ENCODE assay signal across 12 cellular contexts in the genomic region with DNA sequence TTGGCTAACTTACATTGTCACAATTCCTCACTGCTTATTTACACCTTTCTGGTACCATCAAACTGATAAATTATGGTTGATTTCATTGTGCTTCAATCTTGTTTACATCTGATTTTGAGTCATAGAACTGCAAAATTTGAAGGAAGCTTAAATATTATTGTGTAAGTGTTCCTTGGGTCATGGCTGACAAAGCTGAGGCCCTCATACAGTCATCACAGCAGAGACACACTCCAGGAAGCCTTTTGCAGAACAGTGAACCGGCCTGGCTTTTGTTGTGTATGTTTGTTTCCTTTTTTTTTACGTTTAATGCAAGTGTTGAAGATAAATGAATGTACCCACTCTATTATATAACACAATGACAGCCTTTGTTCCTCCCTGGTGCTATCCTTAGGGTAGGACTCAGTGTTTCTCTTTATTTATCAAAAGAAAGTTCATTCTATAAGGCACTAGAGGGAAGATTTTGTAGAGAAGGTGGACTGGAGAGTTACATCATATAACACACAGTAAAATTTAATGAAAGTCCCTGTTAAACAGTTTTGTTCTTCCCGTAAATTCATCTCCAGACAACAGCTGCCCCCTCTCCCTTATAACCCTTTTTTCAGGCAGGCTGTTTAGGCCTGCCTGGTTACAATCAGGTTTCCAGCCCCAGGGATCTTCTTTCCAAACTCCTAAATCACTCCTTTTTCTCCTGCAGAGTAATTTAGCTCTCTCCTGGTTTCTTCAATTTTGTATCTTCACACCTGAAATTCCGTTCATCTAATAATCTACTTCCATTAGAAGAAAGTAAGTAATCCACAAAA. TPM values are rescaled to one million over a fixed set of nuclear protein-coding genes. Genes with fewer than 3 reads are reported as not detected.
DNase-seq lines count a peak whose midpoint lies in the region; ATAC-seq and TF ChIP-seq lines count a peak whose summit lies in the region.
"Had no signal": no experiment of that assay in that cellular context is flagged by ENCODE, and none has a peak within 500 bp of the region (broad histone marks: within the 10 kb centered on the region; RNA-seq: fewer than 3 reads in every experiment).

No MANE protein-coding gene starts in this region.

- no peaks in the 10 kb centered on the region for H3K36me3 Mint-ChIP-seq in neural crest cell (ENCODE audit: low read depth)
- no peaks in the 10 kb centered on the region for H3K36me3 Mint-ChIP-seq in activated T-helper 17 cell treated with anti-CD3 and anti-CD28 coated beads, Interleukin-2, amount 50 U/mL, for 72 hours (ENCODE audit: low read depth)
- H3K36me3 Mint-ChIP-seq: CD4-positive, CD25-positive, alpha-beta regulatory T cell; naive B cell had no signal

- peak; percentile 67 to 76 for DNase-seq in HAP-1 (ENCODE audit: low spot score in 2 of 2)
- DNase-seq in NCI-H2227 (lab: John Stamatoyannopoulos, UW; ENCODE audit: unreplicated experiment), result peak; percentile 24
- no peak for DNase-seq in neural crest cell (ENCODE audit: low read depth, low spot score)
- no peak for DNase-seq in H4 (ENCODE audit: low spot score)
- DNase-seq in NCI-H1105 (lab: John Stamatoyannopoulos, UW), result no peak
- DNase-seq: amygdala; CD4-positive, CD25-positive, alpha-beta regulatory T cell; HFFc6; naive B cell had no signal

- no peaks in the 10 kb centered on the region for H3K27me3 Mint-ChIP-seq in neural crest cell (ENCODE audit: low read depth)
- no peaks in the 10 kb centered on the region for H3K27me3 Mint-ChIP-seq in activated T-helper 17 cell treated with anti-CD3 and anti-CD28 coated beads, Interleukin-2, amount 50 U/mL, for 72 hours
- H3K27me3 Mint-ChIP-seq: CD4-positive, CD25-positive, alpha-beta regulatory T cell; naive B cell had no signal

- H3K4me3 Mint-ChIP-seq in neural crest cell, result no peak overlapping the region
- H3K4me3 Mint-ChIP-seq in activated T-helper 17 cell treated with anti-CD3 and anti-CD28 coated beads, Interleukin-2, amount 50 U/mL, for 72 hours, result no peak overlapping the region
- H3K4me3 Mint-ChIP-seq: CD4-positive, CD25-positive, alpha-beta regulatory T cell; HFFc6; naive B cell had no signal

- H3K27ac Mint-ChIP-seq in neural crest cell (ENCODE audit: unreplicated experiment), result peak overlapping the region; percentile 48
- no peak overlapping the region for H3K27ac Mint-ChIP-seq in activated T-helper 17 cell treated with anti-CD3 and anti-CD28 coated beads, Interleukin-2, amount 50 U/mL, for 72 hours
- H3K27ac Mint-ChIP-seq: CD4-positive, CD25-positive, alpha-beta regulatory T cell; HFFc6 had no signal

- peak overlapping the region; percentile 47 for H3K27ac ChIP-seq in ectodermal cell (ENCODE audit: insufficient read depth, low read depth, low read length, poor library complexity, severe bottlenecking)

- no peaks in the 10 kb centered on the region for H3K27me3 ChIP-seq in HAP-1 (ENCODE audit: low read depth)
- no peaks in the 10 kb centered on the region for H3K27me3 ChIP-seq in ectodermal cell (ENCODE audit: control insufficient read depth, insufficient read depth, low read length, poor library complexity, severe bottlenecking)

- H3K4me1 ChIP-seq in HAP-1, result peaks cover 12% of the 10 kb centered on the region
- H3K4me1 ChIP-seq in ectodermal cell (ENCODE audit: control insufficient read depth, insufficient read depth, low read length), result no peaks in the 10 kb centered on the region

- H3K4me3 ChIP-seq in HAP-1, result no peak overlapping the region
- no peak overlapping the region for H3K4me3 ChIP-seq in ectodermal cell (ENCODE audit: insufficient read depth, low read depth, low read length)

- H3K9me3 Mint-ChIP-seq in neural crest cell, result no peaks in the 10 kb centered on the region
- no peaks in the 10 kb centered on the region for H3K9me3 Mint-ChIP-seq in activated T-helper 17 cell treated with anti-CD3 and anti-CD28 coated beads, Interleukin-2, amount 50 U/mL, for 72 hours
- H3K9me3 Mint-ChIP-seq: CD4-positive, CD25-positive, alpha-beta regulatory T cell; HFFc6; naive B cell had no signal

- peaks cover 10% of the 10 kb centered on the region for H3K4me1 Mint-ChIP-seq in neural crest cell
- H3K4me1 Mint-ChIP-seq in activated T-helper 17 cell treated with anti-CD3 and anti-CD28 coated beads, Interleukin-2, amount 50 U/mL, for 72 hours, result no peaks in the 10 kb centered on the region
- H3K4me1 Mint-ChIP-seq: CD4-positive, CD25-positive, alpha-beta regulatory T cell; naive B cell had no signal

- H3K36me3 ChIP-seq in HAP-1 (replicated peaks) (no peaks in the 10 kb centered on the region), ectodermal cell (ENCODE audit: control insufficient read depth, insufficient read depth, low read length) (no peaks in the 10 kb centered on the region)

- no peak for TF ChIP-seq CTCF in neural crest cell (conservative IDR thresholded peaks at IDR 0.05)

- no peak for ATAC-seq in activated T-helper 17 cell treated with anti-CD3 and anti-CD28 coated beads, Interleukin-2, amount 50 U/mL, for 72 hours (replicated peaks)
- ATAC-seq in HG03108 (IDR thresholded peaks at IDR 0.05; ENCODE audit: unreplicated experiment), result no peak

- WGBS in ectodermal cell, 2 experiments, result 30 to 32% methylated on average over 1 to 4 of the region's 4 CpGs

- H3K9me3 ChIP-seq in HAP-1 (no peaks in the 10 kb centered on the region), ectodermal cell (ENCODE audit: control insufficient read depth, low read length) (no peaks in the 10 kb centered on the region)

- in situ Hi-C loops in HAP-1 (cut with MboI; ENCODE audit: low sequenced_read_pairs), result no loop called here

RNA-seq across cellular contexts. Expression of a gene that starts 34.3 kb away (rescaled TPM):
- polyA plus RNA-seq in ectodermal cell (2013, experiment 1 of 4), result 97.6 TPM
- polyA plus RNA-seq in ectodermal cell (2013, experiment 2 of 4), result 90.3 TPM
- 62.4 TPM for polyA plus RNA-seq in ectodermal cell (2013, experiment 3 of 4)
- 73.4 TPM for polyA plus RNA-seq in ectodermal cell (2013, experiment 4 of 4)
- total RNA-seq in neural crest cell, result 69.5 and 72.1 TPM in 2 replicates
- total RNA-seq in H4 (2014; rRNA removed; shearing (Covaris generic)), result 26.9 and 35.1 TPM in 2 replicates
- total RNA-seq in activated T-helper 17 cell treated with anti-CD3 and anti-CD28 coated beads, Interleukin-2, amount 50 U/mL, for 72 hours, result 10 to 100 TPM; 20.6 to 28.4 TPM

Comparison
In these comparisons a context has a peak if more than half of its experiments do, and no peak if none do; other contexts are left out.
1. DNase-seq: peak in HAP-1 (2 of 2) and NCI-H2227 (single experiment); none in neural crest cell (single experiment), H4 (single experiment) and NCI-H1105 (single experiment).